8 cellular contexts compared by ENCODE assay signal in the genomic region with DNA sequence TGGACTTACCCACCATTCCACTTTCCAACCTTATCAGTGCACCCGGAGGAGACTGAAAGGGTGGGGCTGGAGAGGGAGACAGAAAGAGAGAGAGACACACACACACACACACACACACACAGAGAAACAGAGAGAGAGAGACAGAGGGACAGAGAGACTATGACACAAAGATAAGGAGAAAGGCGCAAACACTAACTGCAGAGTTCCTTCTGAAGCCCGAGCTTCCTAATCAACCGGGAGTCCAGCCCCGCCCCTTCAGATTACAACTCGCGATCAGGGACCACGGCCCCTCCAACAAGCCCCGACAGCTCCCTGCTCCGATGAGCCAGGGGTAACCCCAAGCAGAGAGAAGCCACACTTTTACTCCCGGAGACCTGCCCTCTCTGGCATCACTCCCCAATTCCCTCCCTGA. TPM values are rescaled to one million over a fixed set of nuclear protein-coding genes. Genes with fewer than 3 reads are reported as not detected.
DNase-seq lines count a peak whose midpoint lies in the region; ATAC-seq and TF ChIP-seq lines count a peak whose summit lies in the region.

No MANE protein-coding gene starts in this region.

- H3K27me3 ChIP-seq in OCI-LY1 (ENCODE audit: insufficient read depth, low read length) = peaks cover 34% of the 10 kb centered on the region

- H3K9me3 Mint-ChIP-seq in endothelial cell (ENCODE audit: unreplicated experiment) = no peaks in the 10 kb centered on the region
- no peaks in the 10 kb centered on the region for H3K9me3 Mint-ChIP-seq in naive B cell

- ATAC-seq in naive B cell (ENCODE audit: low read depth in 2 of 2) = peak; percentile 13 to 16
- no peak for ATAC-seq in HG02798 (IDR thresholded peaks at IDR 0.05; ENCODE audit: poor library complexity, unreplicated experiment)

- peaks cover 28% of the 10 kb centered on the region for H3K4me1 ChIP-seq in OCI-LY1 (ENCODE audit: insufficient read depth, low read length, severe bottlenecking)

- no peak overlapping the region for H3K27ac Mint-ChIP-seq in endothelial cell (ENCODE audit: unreplicated experiment)
- peak overlapping the region in 2 of 6 donors; percentile 5 to 28 for H3K27ac Mint-ChIP-seq in naive B cell

- H3K9me2 ChIP-seq in OCI-LY1 (ENCODE audit: low read depth, low read length) = no peaks in the 10 kb centered on the region

- H3K27me3 Mint-ChIP-seq in endothelial cell (ENCODE audit: unreplicated experiment) = peaks cover 29% of the 10 kb centered on the region
- peaks cover 43 to 51% (median 47%) of the 10 kb centered on the region in 3 donors for H3K27me3 Mint-ChIP-seq in naive B cell

- H3K9me3 ChIP-seq in OCI-LY1 (ENCODE audit: low read length) = no peaks in the 10 kb centered on the region

- no peaks in the 10 kb centered on the region for H4K20me1 ChIP-seq in OCI-LY1 (ENCODE audit: insufficient read depth, low read length)

- H3K4me3 ChIP-seq in OCI-LY1 (ENCODE audit: low read depth, low read length, poor library complexity, severe bottlenecking) = no peak overlapping the region

- H3K4me2 ChIP-seq in OCI-LY1 (ENCODE audit: low read length) = peak overlapping the region; percentile 31; the same call in 1 of the 2 replicates

- peaks cover 34% of the 10 kb centered on the region for H3K4me1 Mint-ChIP-seq in endothelial cell (ENCODE audit: unreplicated experiment)
- peaks cover 41 to 53% (median 49%) of the 10 kb centered on the region in 3 donors for H3K4me1 Mint-ChIP-seq in naive B cell

- peak; percentile 7 for DNase-seq in COLO668 (lab: John Stamatoyannopoulos, UW; ENCODE audit: unreplicated experiment)
- no peak for DNase-seq in endothelial cell (ENCODE audit: low spot score)
- DNase-seq in naive B cell = no peak
- no peak for DNase-seq in substantia nigra (lab: John Stamatoyannopoulos, UW)
- DNase-seq in AG20443 (ENCODE audit: low spot score) = no peak
- no peak for DNase-seq in NOMO-1 (lab: John Stamatoyannopoulos, UW; ENCODE audit: unreplicated experiment in 2 of 2)

- H3K36me3 Mint-ChIP-seq in endothelial cell (ENCODE audit: low read depth, unreplicated experiment) (peaks cover 5% of the 10 kb centered on the region), naive B cell (no peaks in the 10 kb centered on the region)

- H3K4me3 Mint-ChIP-seq in endothelial cell (ENCODE audit: unreplicated experiment) (peak overlapping the region; percentile 84), naive B cell (peak overlapping the region; percentile 70 to 84 (median 80))

- no peaks in the 10 kb centered on the region; the same call in 1 of the 2 replicates for H3F3A ChIP-seq in OCI-LY1 (ENCODE audit: insufficient read depth, low read length)

- no peaks in the 10 kb centered on the region for H3K79me2 ChIP-seq in OCI-LY1 (ENCODE audit: insufficient read depth, low read length)

- TF ChIP-seq CTCF in OCI-LY1 (IDR thresholded peaks at IDR 0.05; ENCODE audit: low read length) = no peak
- no peak for TF ChIP-seq CTCF in endothelial cell (IDR thresholded peaks at IDR 0.05; ENCODE audit: unreplicated experiment)

- H3K27ac ChIP-seq in OCI-LY1 (ENCODE audit: low read depth, low read length, poor library complexity, severe bottlenecking) (no peak overlapping the region), substantia nigra (ENCODE audit: low read depth, low read length, poor library complexity, severe bottlenecking) (no peak overlapping the region)

- no peak overlapping the region for H2AFZ ChIP-seq in OCI-LY1 (ENCODE audit: low read length)

- no peak overlapping the region for H3K9ac ChIP-seq in OCI-LY1 (ENCODE audit: low read length)

- no peaks in the 10 kb centered on the region for H3K36me3 ChIP-seq in OCI-LY1 (ENCODE audit: insufficient read depth, low read length)

RNA-seq across cellular contexts. Expression of a gene that starts 0.5 kb away (rescaled TPM):
- total RNA-seq in endothelial cell (ENCODE audit: unreplicated experiment) = 4.4 TPM
- polyA plus RNA-seq in naive B cell (ENCODE audit: low read depth in 6 of 6) = under 1 TPM in 5 of 6 donors, not detected in 1; 0.13 to 0.40 (median 0.23) TPM

RNA-seq across cellular contexts. Expression of a gene that starts 9.3 kb away (rescaled TPM):
- total RNA-seq in endothelial cell (ENCODE audit: unreplicated experiment) = 27.2 TPM
- polyA plus RNA-seq in naive B cell (ENCODE audit: low read depth in 6 of 6) = under 1 TPM in 4 of 6 donors, not detected in 2; 0.18 to 0.84 (median 0.28) TPM

RNA-seq across cellular contexts. Expression of a gene that starts 9.4 kb away (rescaled TPM):
- 30.2 TPM for total RNA-seq in endothelial cell (ENCODE audit: unreplicated experiment)
- polyA plus RNA-seq in naive B cell (ENCODE audit: low read depth in 6 of 6) = 1 to 10 TPM; 2.0 to 9.1 (median 3.3) TPM

RNA-seq across cellular contexts. Expression of a gene that starts 9.8 kb away (rescaled TPM):
- total RNA-seq in endothelial cell (ENCODE audit: unreplicated experiment) = 1.9 TPM
- 100 to 1,000 TPM in 5 of 6 donors, 10 to 100 TPM in 1; 97.1 to 221 (median 129) TPM for polyA plus RNA-seq in naive B cell (ENCODE audit: low read depth in 6 of 6)

RNA-seq across cellular contexts. Expression of a gene that starts 19.2 kb away (rescaled TPM):
- 68.6 TPM for total RNA-seq in endothelial cell (ENCODE audit: unreplicated experiment)
- 100 to 1,000 TPM; 407 to 579 (median 480) TPM for polyA plus RNA-seq in naive B cell (ENCODE audit: low read depth in 6 of 6)
